In genomic region chr6:169895926-169896761, GRCh38 we compare ENCODE assay signal across 20 cellular contexts.
"Had no signal": no experiment of that assay in that cellular context is flagged by ENCODE, and none has a peak within 500 bp of the region (broad histone marks: within the 10 kb centered on the region; RNA-seq: fewer than 3 reads in every experiment).

No MANE protein-coding gene starts in this region.

- H3K4me1 ChIP-seq: esophagus muscularis mucosa, gastrocnemius medialis, left lung, lower lobe of right lung, sigmoid colon, transverse colon, uterus had no signal

- H3K27ac ChIP-seq: epithelial cell of prostate, esophagus muscularis mucosa, gastrocnemius medialis, heart right ventricle, left lung, lower lobe of right lung, sigmoid colon, skin epidermis, stomach, thoracic aorta, transverse colon, uterus had no signal

- DNase-seq: effector memory CD8-positive, alpha-beta T cell; gastrocnemius medialis; heart right ventricle; hypothalamus; lower lobe of right lung; midbrain; naive B cell; sigmoid colon; stimulated activated CD4-positive, alpha-beta T cell treated with anti-CD3 and anti-CD28 coated beads, Interleukin-2, amount 100 ng/mL, for 24 hours; stimulated activated CD4-positive, alpha-beta T cell treated with anti-CD3 and anti-CD28 coated beads, Interleukin-4, amount 100 ng/mL, for 4 hours; stimulated activated naive CD4-positive, alpha-beta T cell; stomach; substantia nigra; transverse colon; uterus had no signal

- ATAC-seq: effector memory CD8-positive, alpha-beta T cell; gastrocnemius medialis; left lung had no signal

- H3K27me3 ChIP-seq: gastrocnemius medialis, left lung, sigmoid colon, stomach, transverse colon, uterus had no signal

- H3K9me3 ChIP-seq: esophagus muscularis mucosa, gastrocnemius medialis, heart right ventricle, left lung, lower lobe of right lung, sigmoid colon, thoracic aorta, transverse colon, uterus had no signal

- H3K36me3 ChIP-seq: esophagus muscularis mucosa, gastrocnemius medialis, heart right ventricle, left lung, lower lobe of right lung, sigmoid colon, stomach, thoracic aorta, transverse colon, uterus had no signal

- H3K4me3 ChIP-seq: esophagus muscularis mucosa, gastrocnemius medialis, heart right ventricle, left lung, lower lobe of right lung, sigmoid colon, skin epidermis, stomach, thoracic aorta, transverse colon, uterus had no signal
